Comparison of ENCODE assay signal across 16 cellular contexts in genomic region chr4:98747659-98748091, GRCh38.
DNase-seq lines count a peak whose midpoint lies in the region; ATAC-seq, FAIRE-seq and TF ChIP-seq lines count a peak whose summit lies in the region.
"Had no signal": no experiment of that assay in that cellular context is flagged by ENCODE, and none has a peak within 500 bp of the region (broad histone marks: within the 10 kb centered on the region; RNA-seq: fewer than 3 reads in every experiment).

No MANE protein-coding gene starts in this region.

- peaks cover 17% of the 10 kb centered on the region for H3K4me1 ChIP-seq in endothelial cell of umbilical vein (ENCODE audit: control insufficient read depth, extremely low read depth, insufficient read depth, low read length)
- H3K4me1 ChIP-seq: HAP-1 had no signal

- ATAC-seq in HG03521 (IDR thresholded peaks at IDR 0.05; ENCODE audit: unreplicated experiment), result no peak
- ATAC-seq: activated CD8-positive, alpha-beta T cell treated with anti-CD3 and anti-CD28 coated beads, Interleukin-2, amount 10 ng/mL, durations not matched to agents 7 days and 5 days; left cardiac atrium had no signal

- H3K9ac ChIP-seq in SK-N-MC (ENCODE audit: insufficient read length) (peak overlapping the region; percentile 46), endothelial cell of umbilical vein (replicated peaks; ENCODE audit: extremely low read depth, insufficient read depth, low read length) (no peak overlapping the region)

- FAIRE-seq in endothelial cell of umbilical vein (lab: Jason Lieb, UNC), result no peak
- FAIRE-seq: TTC549 had no signal

- TF ChIP-seq POLR2A in endothelial cell of umbilical vein (IDR thresholded peaks at IDR 0.05; ENCODE audit: low read depth, low read length), result no peak

- CTCF ChIA-PET in endothelial cell of umbilical vein (lab: Charles Lee), result interaction anchor here (0.7 kb wide), 1 partner anchor 19 kb away, joined by 3 read pairs; no protein-coding TSS in a partner anchor
- CTCF ChIA-PET in activated naive CD4-positive, alpha-beta T cell treated with anti-CD3 and anti-CD28 coated beads, Interleukin-2, amount 10 ng/mL, durations not matched to agents 7 days and 5 days (lab: Charles Lee), result no interaction called here

- no peaks in the 10 kb centered on the region for H3K27me3 Mint-ChIP-seq in neural crest cell (ENCODE audit: low read depth)
- H3K27me3 Mint-ChIP-seq in activated naive CD4-positive, alpha-beta T cell treated with anti-CD3 and anti-CD28 coated beads, Interleukin-2, amount 10 ng/mL, durations not matched to agents 7 days and 5 days, result no peaks in the 10 kb centered on the region

- no peaks in the 10 kb centered on the region for H4K20me1 ChIP-seq in endothelial cell of umbilical vein (replicated peaks; ENCODE audit: control insufficient read depth, extremely low read depth, insufficient read depth, low read length)

- no peak overlapping the region for H3K4me2 ChIP-seq in endothelial cell of umbilical vein (ENCODE audit: insufficient read depth, low read length)

- intact Hi-C loops in endothelial cell of umbilical vein (cut with micrococcal nuclease), result no loop called here

- no peaks in the 10 kb centered on the region for H3K79me2 ChIP-seq in endothelial cell of umbilical vein (ENCODE audit: control insufficient read depth, insufficient read depth, low read length)

- H3K27me3 ChIP-seq in endothelial cell of umbilical vein (ENCODE audit: control insufficient read depth in 2 of 2, insufficient read depth in 2 of 2, low read length in 2 of 2), result no peaks in the 10 kb centered on the region

- dilution Hi-C loops in endothelial cell of umbilical vein (cut with MboI; ENCODE audit: extremely low pct_ligation_motif_present, low sequenced_read_pairs), result no loop called here

- H3K36me3 ChIP-seq in SK-N-MC (ENCODE audit: insufficient read depth, low read length), result no peaks in the 10 kb centered on the region
- H3K36me3 ChIP-seq in endothelial cell of umbilical vein (ENCODE audit: control insufficient read depth in 2 of 2, extremely low read depth in 1 of 2, insufficient read depth in 2 of 2, low read length in 2 of 2), result no peaks in the 10 kb centered on the region
- H3K36me3 ChIP-seq: HAP-1 had no signal

- TF ChIP-seq CTCF in endothelial cell of umbilical vein (IDR thresholded peaks at IDR 0.05; ENCODE audit: extremely low read depth in 1 of 2, insufficient read depth in 1 of 2, low read depth in 1 of 2, low read length in 2 of 2) (no peak), neural crest cell (conservative IDR thresholded peaks at IDR 0.05) (no peak)

- H3K9me1 ChIP-seq in endothelial cell of umbilical vein (replicated peaks; ENCODE audit: control insufficient read depth, extremely low read depth, insufficient read depth, low read length), result no peaks in the 10 kb centered on the region

- peak overlapping the region; percentile 30 for H2AFZ ChIP-seq in endothelial cell of umbilical vein (ENCODE audit: low read depth, low read length)

- no peak overlapping the region for H3K4me3 Mint-ChIP-seq in neural crest cell
- H3K4me3 Mint-ChIP-seq in activated naive CD4-positive, alpha-beta T cell treated with anti-CD3 and anti-CD28 coated beads, Interleukin-2, amount 10 ng/mL, durations not matched to agents 7 days and 5 days, result no peak overlapping the region
- H3K4me3 Mint-ChIP-seq: activated CD8-positive, alpha-beta T cell treated with anti-CD3 and anti-CD28 coated beads, Interleukin-2, amount 10 ng/mL, durations not matched to agents 7 days and 5 days had no signal

- H3K27ac ChIP-seq in SK-N-MC (peak overlapping the region; percentile 61; the same call in 1 of the 2 replicates), endothelial cell of umbilical vein (ENCODE audit: insufficient read depth, low read depth, low read length) (no peak overlapping the region)

- no peaks in the 10 kb centered on the region for H3K9me3 ChIP-seq in SK-N-MC (ENCODE audit: low read depth, low read length)
- H3K9me3 ChIP-seq in endothelial cell of umbilical vein (replicated peaks; ENCODE audit: control insufficient read depth, insufficient read depth, low read length), result no peaks in the 10 kb centered on the region
- H3K9me3 ChIP-seq: HAP-1 had no signal

- H3K36me3 Mint-ChIP-seq in neural crest cell (ENCODE audit: low read depth), result no peaks in the 10 kb centered on the region
- H3K36me3 Mint-ChIP-seq in activated naive CD4-positive, alpha-beta T cell treated with anti-CD3 and anti-CD28 coated beads, Interleukin-2, amount 10 ng/mL, durations not matched to agents 7 days and 5 days, result no peaks in the 10 kb centered on the region

- peaks cover 18% of the 10 kb centered on the region for H3K4me1 Mint-ChIP-seq in neural crest cell
- no peaks in the 10 kb centered on the region for H3K4me1 Mint-ChIP-seq in activated naive CD4-positive, alpha-beta T cell treated with anti-CD3 and anti-CD28 coated beads, Interleukin-2, amount 10 ng/mL, durations not matched to agents 7 days and 5 days

- POLR2A ChIA-PET in endothelial cell of umbilical vein (lab: Charles Lee), result interaction anchor here (0.6 kb wide), 1 partner anchor 60 kb away, joined by 4 read pairs; no protein-coding TSS in a partner anchor

- DNase-seq in DMS53 treated with DMSO at 0.1 percent for 48 hours (lab: John Stamatoyannopoulos, UW; ENCODE audit: unreplicated experiment), result peak; percentile 44
- DNase-seq in SK-N-MC (ENCODE audit: low read depth, low spot score), result peak; percentile 50
- DNase-seq in endothelial cell of umbilical vein (ENCODE audit: low read depth, low spot score), result peak; percentile 25
- no peak for DNase-seq in neural crest cell (ENCODE audit: low read depth, low spot score)
- no peak for DNase-seq in activated naive CD4-positive, alpha-beta T cell treated with anti-CD3 and anti-CD28 coated beads, Interleukin-2, amount 10 ng/mL, durations not matched to agents 7 days and 5 days
- DNase-seq in cortex of kidney (lab: John Stamatoyannopoulos, UW), result no peak
- no peak for DNase-seq in NCI-H128 (lab: John Stamatoyannopoulos, UW; ENCODE audit: unreplicated experiment)
- DNase-seq: activated CD8-positive, alpha-beta T cell treated with anti-CD3 and anti-CD28 coated beads, Interleukin-2, amount 10 ng/mL, durations not matched to agents 7 days and 5 days; activated gamma-delta T cell; caudate nucleus; erythroblast; left cardiac atrium; stimulated activated CD4-positive, alpha-beta T cell treated with anti-CD3 and anti-CD28 coated beads, Interleukin-12 subunit alpha, Interleukin-12 subunit beta, amount 100 ng/mL, for 4 hours had no signal

- H3K27ac Mint-ChIP-seq in neural crest cell (ENCODE audit: unreplicated experiment), result peak overlapping the region; percentile 79
- no peak overlapping the region for H3K27ac Mint-ChIP-seq in activated naive CD4-positive, alpha-beta T cell treated with anti-CD3 and anti-CD28 coated beads, Interleukin-2, amount 10 ng/mL, durations not matched to agents 7 days and 5 days
- H3K27ac Mint-ChIP-seq: activated CD8-positive, alpha-beta T cell treated with anti-CD3 and anti-CD28 coated beads, Interleukin-2, amount 10 ng/mL, durations not matched to agents 7 days and 5 days had no signal

- H3K9me3 Mint-ChIP-seq in neural crest cell, result peaks cover 4% of the 10 kb centered on the region
- H3K9me3 Mint-ChIP-seq in activated naive CD4-positive, alpha-beta T cell treated with anti-CD3 and anti-CD28 coated beads, Interleukin-2, amount 10 ng/mL, durations not matched to agents 7 days and 5 days, result no peaks in the 10 kb centered on the region

- H3K4me3 ChIP-seq in SK-N-MC (peak overlapping the region; percentile 52), endothelial cell of umbilical vein (replicated peaks in 1 of 3; ENCODE audit: insufficient read depth in 1 of 3, low read depth in 1 of 3, low read length in 3 of 3) (no peak overlapping the region)
- H3K4me3 ChIP-seq: HAP-1 had no signal

- no TSS peak for BruUV-seq in endothelial cell of umbilical vein (replicated peaks; lab: Mats Ljungman, UMichigan)

TF ChIP-seq in endothelial cell of umbilical vein, 7 proteins besides CTCF, POLR2A, EP300 and RAD21:
- no peak for TF ChIP-seq FOS (IDR thresholded peaks at IDR 0.05; ENCODE audit: borderline replicate concordance, insufficient read depth, low read length)
- no peak for TF ChIP-seq EZH2 (IDR thresholded peaks at IDR 0.05; ENCODE audit: borderline replicate concordance, low read depth, low read length, severe bottlenecking)
- TF ChIP-seq MAX (IDR thresholded peaks at IDR 0.05; ENCODE audit: insufficient read depth, insufficient read length), result no peak
- TF ChIP-seq POLR2AphosphoS5 (IDR thresholded peaks at IDR 0.05; ENCODE audit: insufficient read depth, low read depth, low read length), result no peak
- TF ChIP-seq JUN (IDR thresholded peaks at IDR 0.05; ENCODE audit: borderline replicate concordance, insufficient read depth, insufficient read length, low read depth), result no peak
- TF ChIP-seq GATA2 (IDR thresholded peaks at IDR 0.05; ENCODE audit: insufficient read depth, insufficient read length, low read depth, low read length), result no peak

Comparison
In these comparisons a context has a peak if more than half of its experiments do, and no peak if none do; other contexts are left out.
1. DNase-seq: peak in DMS53 treated with DMSO at 0.1 percent for 48 hours (single experiment), SK-N-MC (single experiment) and endothelial cell of umbilical vein (single experiment); none in neural crest cell (single experiment), activated naive CD4-positive, alpha-beta T cell treated with anti-CD3 and anti-CD28 coated beads, Interleukin-2, amount 10 ng/mL, durations not matched to agents 7 days and 5 days (single experiment), cortex of kidney (single experiment) and NCI-H128 (single experiment).